ENCODE assay signal across 14 cellular contexts in the genomic region with DNA sequence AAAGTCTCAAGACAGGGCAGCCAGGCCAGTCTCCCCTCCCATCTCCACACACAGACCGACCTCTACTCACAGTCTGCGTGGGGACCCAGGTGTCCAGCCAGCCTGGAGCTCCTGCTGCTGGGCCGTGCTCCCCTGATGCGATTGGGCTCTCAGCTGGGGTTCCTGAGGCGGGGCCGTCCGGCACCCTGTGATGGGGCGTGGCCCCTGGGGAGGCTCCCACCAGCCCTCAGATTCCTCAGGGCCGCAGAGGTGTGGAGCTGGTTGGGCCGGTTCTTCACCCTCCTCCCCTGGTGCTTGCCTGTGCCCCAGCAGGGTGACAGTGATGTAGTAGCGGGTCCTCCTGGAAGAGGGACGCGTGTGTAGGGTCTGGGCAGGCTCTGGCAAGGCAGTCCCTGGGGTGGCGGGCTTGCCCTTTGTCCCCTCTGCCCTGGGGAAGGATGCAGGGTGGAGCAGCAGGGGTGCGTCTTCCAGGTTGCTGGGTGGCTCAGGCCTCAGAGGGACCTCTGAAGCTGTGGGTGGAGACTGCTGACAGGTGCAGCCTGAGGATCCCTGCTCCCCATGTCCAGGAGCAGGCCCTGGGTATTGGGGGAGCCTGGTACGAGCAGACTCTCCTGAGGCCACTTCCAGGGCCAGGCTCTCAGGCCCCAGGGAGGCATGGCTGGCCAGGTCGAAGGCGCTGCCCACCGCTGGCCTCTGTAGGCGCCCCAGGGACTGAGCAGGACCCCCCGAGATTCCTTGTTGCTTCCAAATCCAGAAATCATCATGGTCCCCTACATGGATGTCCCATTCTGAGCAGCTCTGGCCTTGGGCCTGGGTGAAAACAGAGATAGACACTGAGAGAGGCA. TPM values are rescaled to one million over a fixed set of nuclear protein-coding genes. Genes with fewer than 3 reads are reported as not detected.
DNase-seq lines count a peak whose midpoint lies in the region; ATAC-seq and TF ChIP-seq lines count a peak whose summit lies in the region.
"Had no signal": no experiment of that assay in that cellular context is flagged by ENCODE, and none has a peak within 500 bp of the region (broad histone marks: within the 10 kb centered on the region; RNA-seq: fewer than 3 reads in every experiment).

A gene with protein sequence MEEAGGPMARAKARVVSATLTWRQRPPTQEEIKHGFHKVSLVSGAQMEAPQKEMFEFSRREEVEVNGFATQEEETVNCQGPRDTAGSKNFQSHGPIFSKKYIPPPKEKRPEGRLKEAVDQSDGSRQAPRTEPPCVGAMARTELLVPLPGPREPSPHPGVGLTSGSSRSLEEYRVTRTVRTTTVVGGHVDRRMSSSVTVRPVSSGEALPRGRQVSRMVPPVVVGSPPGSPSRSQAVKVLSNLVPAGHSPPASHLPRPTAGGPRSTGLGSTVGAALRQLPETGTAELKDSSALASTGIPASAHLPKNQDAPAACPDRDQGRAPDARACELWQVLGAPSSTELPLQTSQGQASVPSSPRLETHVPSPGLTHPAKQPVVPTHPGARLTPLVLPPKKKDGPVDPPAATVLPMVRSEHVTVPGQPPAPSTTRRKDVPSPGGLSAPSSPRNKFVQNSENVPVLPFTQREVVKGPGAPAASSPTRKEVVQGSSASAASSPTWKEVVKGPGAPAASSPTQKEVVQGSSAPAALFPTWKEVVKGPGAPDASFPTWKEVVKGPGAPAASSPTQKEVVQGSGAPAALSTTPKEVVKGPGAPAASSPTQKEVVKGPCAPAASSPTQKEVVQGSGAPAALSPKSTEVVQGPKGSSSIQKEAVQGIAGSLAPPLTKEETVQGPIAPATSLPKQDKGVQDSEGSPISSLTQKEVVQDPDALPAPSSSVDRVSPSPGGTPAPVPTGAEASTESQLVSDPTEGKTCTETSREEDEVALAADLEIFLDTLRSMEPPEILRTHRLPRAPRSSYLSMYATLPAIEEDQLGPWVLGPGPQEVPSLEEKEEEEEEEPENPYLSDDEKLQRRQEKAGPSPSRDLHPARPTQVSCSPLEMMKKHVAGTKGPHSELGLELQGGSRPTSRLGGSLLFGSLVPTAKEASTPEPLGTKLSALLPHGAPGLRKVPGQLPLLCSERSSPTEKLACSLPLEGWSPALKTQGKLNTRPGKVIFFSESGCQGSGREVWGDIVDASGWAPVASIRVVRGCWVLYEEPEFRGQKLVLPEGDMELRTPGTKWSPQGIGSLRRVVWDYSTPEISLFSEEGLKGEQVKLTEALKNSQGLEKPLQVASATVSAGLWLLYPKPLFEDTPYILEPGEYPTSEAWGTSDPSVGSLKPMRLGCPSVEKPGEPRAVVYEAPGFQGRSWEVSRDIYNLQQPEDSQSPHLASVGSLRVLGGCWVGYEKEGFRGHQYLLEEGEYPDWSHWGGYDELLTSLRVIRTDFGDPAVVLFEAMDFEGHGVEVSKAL (N-terminal part only) (minus strand): TSS at position 155 of the 845 bp plus-strand sequence. CDS start 7,473 bp downstream, outside the sequence.

- CTCF ChIA-PET in IMR-90 (lab: Yijun Ruan, JAX) (no interaction called here), WTC11 (lab: Charles Lee) (interaction anchor here (1.1 to 2.5 kb wide), 6 partner anchors 9 to 69 kb away, joined by 3 to 6 read pairs (median 4); no protein-coding TSS in a partner anchor)

- ATAC-seq in IMR-90 (ENCODE audit: low read depth) (no peak), WTC11 (no peak), left lung (peak; percentile 93), HG02571 (IDR thresholded peaks at IDR 0.05; ENCODE audit: unreplicated experiment) (no peak)

- in situ Hi-C loops in IMR-90 (cut with MboI; ENCODE audit: low sequenced_read_pairs), result no loop called here

- H2AFZ ChIP-seq in IMR-90 (replicated peaks; ENCODE audit: low read length, poor library complexity), result no peak within 1 kb of the TSS

- peak within 1 kb of the TSS; percentile 44 for H2AK9ac ChIP-seq in IMR-90 (replicated peaks; ENCODE audit: low read depth, low read length, poor library complexity)

- POLR2A ChIA-PET in IMR-90 (lab: Charles Lee; ENCODE audit: unreplicated experiment), result interaction anchor here (0.5 kb wide), 1 partner anchor 39 kb away, joined by 3 read pairs; no protein-coding TSS in a partner anchor
- POLR2A ChIA-PET in WTC11 (lab: Charles Lee), result no interaction called here

- no peak for TF ChIP-seq CTCF in IMR-90 (conservative IDR thresholded peaks at IDR 0.05; ENCODE audit: low read depth, low read length)
- no peak for TF ChIP-seq CTCF in WTC11 (IDR thresholded peaks at IDR 0.05)
- no peak for TF ChIP-seq CTCF in left lung (IDR thresholded peaks at IDR 0.05)
- TF ChIP-seq CTCF in suprapubic skin (IDR thresholded peaks at IDR 0.05), result no peak

- no peak within 1 kb of the TSS for H4K8ac ChIP-seq in IMR-90 (ENCODE audit: low read depth in 2 of 2, low read length in 2 of 2)

- no peak within 1 kb of the TSS for H4K5ac ChIP-seq in IMR-90 (ENCODE audit: low read depth, low read length)

- no peak within 1 kb of the TSS for H2BK15ac ChIP-seq in IMR-90 (ENCODE audit: low read depth, low read length)

- H4K20me1 ChIP-seq in IMR-90 (ENCODE audit: insufficient read depth, low read length), result no peaks in the 10 kb centered on the region; the same call in 1 of the 2 replicates

- H3K18ac ChIP-seq in IMR-90 (ENCODE audit: low read depth, low read length), result no peak within 1 kb of the TSS

- H3K27ac ChIP-seq in IMR-90 (ENCODE audit: insufficient read depth, low read length), result no peak within 1 kb of the TSS
- H3K27ac ChIP-seq in left lung, result no peak within 1 kb of the TSS
- H3K27ac ChIP-seq in suprapubic skin, result peak within 1 kb of the TSS; percentile 72
- H3K27ac ChIP-seq: SJSA1 had no signal

- H3K9me3 Mint-ChIP-seq in WTC11, result no peaks in the 10 kb centered on the region
- H3K9me3 Mint-ChIP-seq: activated B cell treated with CpG ODN at 0.5 μM for 24 hours had no signal

- no peak for TF ChIP-seq EP300 in suprapubic skin (IDR thresholded peaks at IDR 0.05)

- no peak within 1 kb of the TSS for H3K14ac ChIP-seq in IMR-90 (replicated peaks; ENCODE audit: low read depth, low read length)

- intact Hi-C loops in IMR-90 (cut with micrococcal nuclease) (no loop called here), left lung (cut with DNase I) (no loop called here)

- H3K36me3 ChIP-seq in IMR-90 (ENCODE audit: control insufficient read depth, insufficient read depth, low read length) (no peaks in the 10 kb centered on the region), left lung (no peaks in the 10 kb centered on the region), suprapubic skin (no peaks in the 10 kb centered on the region)
- H3K36me3 ChIP-seq: SJSA1 had no signal

- WGBS in IMR-90 (ENCODE audit: extremely low coverage in 2 of 2, insufficient read length in 1 of 2), 2 experiments, result 100% methylated on average over 2 of the region's 21 CpGs; no CpG with 5 or more reads in 1 of the 2 experiments
- WGBS in suprapubic skin, result 57% methylated on average over 13 of the region's 21 CpGs

- H3K4me3 Mint-ChIP-seq in WTC11, result no peak within 1 kb of the TSS
- H3K4me3 Mint-ChIP-seq: activated B cell treated with CpG ODN at 0.5 μM for 24 hours had no signal

- dilution Hi-C loops in IMR-90 (cut with HindIII; ENCODE audit: low sequenced_read_pairs, unreplicated experiment), result no loop called here

- no peak within 1 kb of the TSS for H3K23ac ChIP-seq in IMR-90 (ENCODE audit: low read depth, low read length)

- BruUV-seq in IMR-90 (replicated peaks; lab: Mats Ljungman, UMichigan), result no TSS peak

- H3K27me3 Mint-ChIP-seq in WTC11 (ENCODE audit: low read depth), result peaks cover 3% of the 10 kb centered on the region; the same call in 1 of the 2 replicates

- H3K4me1 Mint-ChIP-seq in WTC11, result peaks cover 51% of the 10 kb centered on the region

- no peak within 1 kb of the TSS for H3K4me2 ChIP-seq in IMR-90 (ENCODE audit: low read depth, low read length)

- H2AK5ac ChIP-seq in IMR-90 (ENCODE audit: low read depth, low read length), result no peak within 1 kb of the TSS; the same call in 1 of the 2 replicates

- H3K36me3 Mint-ChIP-seq in WTC11, result no peaks in the 10 kb centered on the region

- no peak within 1 kb of the TSS for H2BK120ac ChIP-seq in IMR-90 (ENCODE audit: low read depth, low read length)

- no peaks in the 10 kb centered on the region for H3K79me1 ChIP-seq in IMR-90 (ENCODE audit: low read depth in 1 of 2, low read length in 2 of 2)

- H3K4me1 ChIP-seq in IMR-90 (ENCODE audit: control insufficient read depth, insufficient read depth, low read length), result peaks cover 9% of the 10 kb centered on the region
- H3K4me1 ChIP-seq in left lung, result no peaks in the 10 kb centered on the region
- H3K4me1 ChIP-seq in suprapubic skin, result peaks cover 71% of the 10 kb centered on the region

- H3K4ac ChIP-seq in IMR-90 (ENCODE audit: low read depth, low read length), result no peak within 1 kb of the TSS

- no peak within 1 kb of the TSS for H2BK5ac ChIP-seq in IMR-90 (ENCODE audit: low read depth, low read length, poor library complexity, severe bottlenecking)

- TF ChIP-seq POLR2A in IMR-90 (IDR thresholded peaks at IDR 0.05; ENCODE audit: low read depth, low read length) (no peak), suprapubic skin (IDR thresholded peaks at IDR 0.05) (no peak)

- peaks cover 9% of the 10 kb centered on the region; the same call in 1 of the 2 replicates for H3K9me1 ChIP-seq in IMR-90 (ENCODE audit: insufficient read depth, low read length)

- no peak within 1 kb of the TSS for H3K27ac Mint-ChIP-seq in WTC11
- H3K27ac Mint-ChIP-seq: activated B cell treated with CpG ODN at 0.5 μM for 24 hours had no signal

- no peak within 1 kb of the TSS for H3K9ac ChIP-seq in IMR-90 (ENCODE audit: low read depth, low read length)

- H3K27me3 ChIP-seq in IMR-90 (ENCODE audit: control insufficient read depth, insufficient read depth, low read length) (peaks cover 49% of the 10 kb centered on the region), left lung (peaks cover 9 to 34% of the 10 kb centered on the region in 2 donors), suprapubic skin (peaks cover 9% of the 10 kb centered on the region)

- H2BK20ac ChIP-seq in IMR-90 (ENCODE audit: low read depth, low read length), result no peak within 1 kb of the TSS

- no peak for TF ChIP-seq RAD21 in IMR-90 (IDR thresholded peaks at IDR 0.05; ENCODE audit: low read length)

- DNase-seq in IMR-90 (no peak), WTC11 (ENCODE audit: low spot score) (no peak), left lung (peak; percentile 67 to 82), suprapubic skin (ENCODE audit: low spot score in 2 of 2) (no peak), A172 (ENCODE audit: low spot score) (no peak), amygdala (lab: John Stamatoyannopoulos, UW) (no peak)
- DNase-seq: activated B cell treated with CpG ODN at 0.5 μM for 24 hours; activated T-cell treated with anti-CD3 and anti-CD28 coated beads, Interleukin-2, amount 50 U/mL, for 48 hours; aorta; effector CD8-positive, alpha-beta T cell had no signal

- H3K9me3 ChIP-seq in IMR-90 (ENCODE audit: control insufficient read depth, insufficient read depth, low read length) (no peaks in the 10 kb centered on the region), left lung (no peaks in the 10 kb centered on the region), suprapubic skin (no peaks in the 10 kb centered on the region)
- H3K9me3 ChIP-seq: SJSA1 had no signal

- no peak within 1 kb of the TSS for H3K56ac ChIP-seq in IMR-90 (ENCODE audit: extremely low read depth, insufficient read depth, low read length)

- H3K4me3 ChIP-seq in IMR-90 (ENCODE audit: insufficient read depth, low read depth, low read length), result no peak within 1 kb of the TSS
- H3K4me3 ChIP-seq in left lung, result no peak within 1 kb of the TSS
- H3K4me3 ChIP-seq in suprapubic skin, result peak within 1 kb of the TSS; percentile 33
- H3K4me3 ChIP-seq: SJSA1 had no signal

- H4K91ac ChIP-seq in IMR-90 (ENCODE audit: insufficient read depth, low read depth, low read length), result no peak within 1 kb of the TSS

RNA-seq across cellular contexts. Expression of the gene that starts here (rescaled TPM):
- total RNA-seq in IMR-90 (2012; rRNA removed), result not detected in 2 replicates
- not detected in 2 replicates for polyA plus RNA-seq in IMR-90 (2012; rRNA removed)
- 0.01 and 0.05 TPM in 2 replicates for polyA plus RNA-seq in IMR-90 (2012; cell fraction: cytosol; rRNA removed)
- 0.31 and 0.32 TPM in 2 replicates for polyA plus RNA-seq in IMR-90 (2012; cell fraction: nucleus; rRNA removed; ENCODE audit: low replicate concordance)
- 14.4 to 21.1 TPM (median 17.8 TPM) in 3 replicates for total RNA-seq in WTC11 (2021)
- 1 to 10 TPM; 2.0 to 7.6 TPM for total RNA-seq in left lung
- total RNA-seq in suprapubic skin, result 10 to 100 TPM; 47.8 to 96.9 (median 62.8) TPM
- total RNA-seq in A172 (2014; rRNA removed; shearing (Covaris generic)), result 0.02 and 0.17 TPM in 2 replicates
- total RNA-seq: lung microvascular endothelial cell, pulmonary artery endothelial cell, SJSA1 had no signal

Comparison
In these comparisons a context has a peak if more than half of its experiments do, and no peak if none do; other contexts are left out.
1. DNase-seq: peak in left lung (2 of 2); none in IMR-90 (single experiment), WTC11 (single experiment), suprapubic skin (0 of 2), A172 (single experiment) and amygdala (0 of 56).